ENCODE assay signal across 26 cellular contexts in the genomic region with DNA sequence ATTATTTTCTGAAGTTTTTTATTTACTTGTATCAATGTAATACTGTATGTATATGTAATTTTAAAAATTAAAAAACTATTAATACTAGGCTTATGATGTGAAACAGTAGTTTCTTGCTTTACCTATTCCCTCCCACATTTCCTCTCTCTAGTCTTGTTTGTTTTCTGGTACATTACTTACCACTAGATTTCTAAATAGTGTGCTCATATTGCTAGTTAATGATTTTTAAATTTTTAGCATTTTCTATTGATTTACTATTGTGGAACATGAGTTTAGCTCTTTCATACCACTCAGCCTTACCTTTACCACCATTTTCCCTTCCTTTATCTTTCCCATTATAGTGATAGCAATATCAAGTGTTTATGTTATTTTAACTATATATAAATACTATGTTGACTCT.
"Had no signal": no experiment of that assay in that cellular context is flagged by ENCODE, and none has a peak within 500 bp of the region (broad histone marks: within the 10 kb centered on the region; RNA-seq: fewer than 3 reads in every experiment).

No MANE protein-coding gene starts in this region.

- H3K27me3 ChIP-seq: esophagus squamous epithelium, gastrocnemius medialis, tibial artery had no signal

- H3K4me3 ChIP-seq: esophagus squamous epithelium, gastrocnemius medialis, lower lobe of right lung, prostate gland, skin epidermis, tibial artery had no signal

- H3K27me3 Mint-ChIP-seq: activated CD4-positive, alpha-beta T cell treated with anti-CD3 and anti-CD28 coated beads for 36 hours; activated naive CD8-positive, alpha-beta T cell treated with anti-CD3 and anti-CD28 coated beads for 36 hours; naive thymus-derived CD4-positive, alpha-beta T cell; stimulated activated naive CD8-positive, alpha-beta T cell treated with anti-CD3 and anti-CD28 coated beads, Interleukin-15, amount 100 ng/mL, for 72 hours had no signal

- H3K27ac Mint-ChIP-seq: activated CD4-positive, alpha-beta T cell treated with anti-CD3 and anti-CD28 coated beads for 36 hours; activated naive CD8-positive, alpha-beta T cell treated with anti-CD3 and anti-CD28 coated beads for 36 hours; stimulated activated effector memory CD8-positive, alpha-beta T cell treated with anti-CD3 and anti-CD28 coated beads, Interleukin-12 subunit alpha, Interleukin-12 subunit beta, amount 100 ng/mL, for 72 hours; stimulated activated naive CD8-positive, alpha-beta T cell treated with anti-CD3 and anti-CD28 coated beads, Interleukin-15, amount 100 ng/mL, for 72 hours; T-helper 2 cell treated with Interferon-gamma antibody and Interleukin-4, amounts not matched to agents 5 μg/mL and 100 μg/mL, for 36 hours; WTC11 had no signal

- FAIRE-seq: bronchial epithelial cell had no signal

- ATAC-seq: activated CD4-positive, alpha-beta T cell treated with anti-CD3 and anti-CD28 coated beads for 36 hours; activated T-cell treated with anti-CD3 and anti-CD28 coated beads, Interleukin-2, amount 50 U/mL, for 4 hours; gastrocnemius medialis; left cardiac atrium; lower lobe of right lung; naive thymus-derived CD4-positive, alpha-beta T cell; right cardiac atrium; stimulated activated effector memory CD8-positive, alpha-beta T cell treated with anti-CD3 and anti-CD28 coated beads, Interleukin-12 subunit alpha, Interleukin-12 subunit beta, amount 100 ng/mL, for 72 hours; stimulated activated naive CD8-positive, alpha-beta T cell treated with anti-CD3 and anti-CD28 coated beads, Interleukin-15, amount 100 ng/mL, for 72 hours; WTC11 had no signal

- H3K36me3 ChIP-seq: gastrocnemius medialis, lower lobe of right lung, prostate gland, tibial artery had no signal

- H3K27ac ChIP-seq: esophagus squamous epithelium, gastrocnemius medialis, lower lobe of right lung, prostate gland, skin epidermis, tibial artery had no signal

- H3K9me3 Mint-ChIP-seq: activated naive CD8-positive, alpha-beta T cell treated with anti-CD3 and anti-CD28 coated beads for 36 hours; activated T-cell treated with anti-CD3 and anti-CD28 coated beads, Interleukin-2, amount 50 U/mL, for 4 hours; endodermal cell; naive thymus-derived CD4-positive, alpha-beta T cell; stimulated activated effector memory CD8-positive, alpha-beta T cell treated with anti-CD3 and anti-CD28 coated beads, Interleukin-12 subunit alpha, Interleukin-12 subunit beta, amount 100 ng/mL, for 72 hours; stimulated activated naive CD8-positive, alpha-beta T cell treated with anti-CD3 and anti-CD28 coated beads, Interleukin-15, amount 100 ng/mL, for 72 hours; T-helper 2 cell treated with Interferon-gamma antibody and Interleukin-4, amounts not matched to agents 5 μg/mL and 100 μg/mL, for 36 hours; WTC11 had no signal

- DNase-seq: activated CD4-positive, alpha-beta T cell treated with anti-CD3 and anti-CD28 coated beads for 36 hours; activated CD4-positive, alpha-beta T cell treated with anti-CD3 and anti-CD28 coated beads, Interleukin-2, amount 50 U/mL, for 4 hours; activated CD8-positive, alpha-beta memory T cell treated with anti-CD3 and anti-CD28 coated beads, Interleukin-2, amount 50 U/mL, for 48 hours; activated naive CD4-positive, alpha-beta T cell treated with Interleukin-2 at 50 U/mL for 16 hours; activated naive CD8-positive, alpha-beta T cell treated with anti-CD3 and anti-CD28 coated beads for 36 hours; activated T-cell treated with anti-CD3 and anti-CD28 coated beads, Interleukin-2, amount 50 U/mL, for 4 hours; amniotic stem cell; cerebellar nuclear complex; cortex of kidney; endodermal cell; esophagus squamous epithelium; gastrocnemius medialis; hippocampal formation; left cardiac atrium; lower lobe of right lung; naive thymus-derived CD4-positive, alpha-beta T cell; right cardiac atrium; stimulated activated CD4-positive, alpha-beta T cell treated with anti-CD3 and anti-CD28 coated beads, Interleukin-1b, Interleukin-23, amount 100 ng/mL, for 48 hours; stimulated activated naive CD8-positive, alpha-beta T cell treated with anti-CD3 and anti-CD28 coated beads, Interleukin-15, amount 100 ng/mL, for 72 hours; tibial artery had no signal

- H3K9me3 ChIP-seq: esophagus squamous epithelium, gastrocnemius medialis, lower lobe of right lung, prostate gland, tibial artery had no signal

- H3K36me3 Mint-ChIP-seq: WTC11 had no signal

- H3K4me3 Mint-ChIP-seq: activated CD4-positive, alpha-beta T cell treated with anti-CD3 and anti-CD28 coated beads for 36 hours; activated naive CD8-positive, alpha-beta T cell treated with anti-CD3 and anti-CD28 coated beads for 36 hours; activated T-cell treated with anti-CD3 and anti-CD28 coated beads, Interleukin-2, amount 50 U/mL, for 4 hours; endodermal cell; naive thymus-derived CD4-positive, alpha-beta T cell; stimulated activated effector memory CD8-positive, alpha-beta T cell treated with anti-CD3 and anti-CD28 coated beads, Interleukin-12 subunit alpha, Interleukin-12 subunit beta, amount 100 ng/mL, for 72 hours; stimulated activated naive CD8-positive, alpha-beta T cell treated with anti-CD3 and anti-CD28 coated beads, Interleukin-15, amount 100 ng/mL, for 72 hours; T-helper 2 cell treated with Interferon-gamma antibody and Interleukin-4, amounts not matched to agents 5 μg/mL and 100 μg/mL, for 36 hours; WTC11 had no signal
